ENCODE assay signal across 2 cellular contexts in the genomic region with DNA sequence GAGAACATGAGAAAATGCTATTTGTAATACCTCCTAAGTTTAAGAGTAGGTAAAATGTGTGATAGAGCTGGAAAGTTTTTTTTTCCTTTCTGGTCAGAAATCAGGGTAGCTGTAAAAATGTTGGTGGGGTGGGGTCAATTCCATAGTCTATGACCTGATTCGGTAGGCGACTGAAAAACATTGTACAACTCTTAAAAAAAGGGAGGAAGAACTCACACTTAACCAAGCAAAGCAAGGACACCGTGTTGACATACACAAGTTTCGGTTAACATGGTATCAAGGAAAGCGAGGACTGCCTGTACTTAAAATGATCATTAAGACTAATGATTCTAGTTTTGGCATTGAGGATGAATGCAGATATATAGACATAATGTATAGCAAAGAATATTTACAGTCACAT.
TF ChIP-seq lines count a peak whose summit lies in the region.

No MANE protein-coding gene starts in this region.

TF ChIP-seq in SK-N-SH, 30 proteins besides CTCF, POLR2A, EP300 and RAD21 (continued from another document):
- TF ChIP-seq, protein P1, sequence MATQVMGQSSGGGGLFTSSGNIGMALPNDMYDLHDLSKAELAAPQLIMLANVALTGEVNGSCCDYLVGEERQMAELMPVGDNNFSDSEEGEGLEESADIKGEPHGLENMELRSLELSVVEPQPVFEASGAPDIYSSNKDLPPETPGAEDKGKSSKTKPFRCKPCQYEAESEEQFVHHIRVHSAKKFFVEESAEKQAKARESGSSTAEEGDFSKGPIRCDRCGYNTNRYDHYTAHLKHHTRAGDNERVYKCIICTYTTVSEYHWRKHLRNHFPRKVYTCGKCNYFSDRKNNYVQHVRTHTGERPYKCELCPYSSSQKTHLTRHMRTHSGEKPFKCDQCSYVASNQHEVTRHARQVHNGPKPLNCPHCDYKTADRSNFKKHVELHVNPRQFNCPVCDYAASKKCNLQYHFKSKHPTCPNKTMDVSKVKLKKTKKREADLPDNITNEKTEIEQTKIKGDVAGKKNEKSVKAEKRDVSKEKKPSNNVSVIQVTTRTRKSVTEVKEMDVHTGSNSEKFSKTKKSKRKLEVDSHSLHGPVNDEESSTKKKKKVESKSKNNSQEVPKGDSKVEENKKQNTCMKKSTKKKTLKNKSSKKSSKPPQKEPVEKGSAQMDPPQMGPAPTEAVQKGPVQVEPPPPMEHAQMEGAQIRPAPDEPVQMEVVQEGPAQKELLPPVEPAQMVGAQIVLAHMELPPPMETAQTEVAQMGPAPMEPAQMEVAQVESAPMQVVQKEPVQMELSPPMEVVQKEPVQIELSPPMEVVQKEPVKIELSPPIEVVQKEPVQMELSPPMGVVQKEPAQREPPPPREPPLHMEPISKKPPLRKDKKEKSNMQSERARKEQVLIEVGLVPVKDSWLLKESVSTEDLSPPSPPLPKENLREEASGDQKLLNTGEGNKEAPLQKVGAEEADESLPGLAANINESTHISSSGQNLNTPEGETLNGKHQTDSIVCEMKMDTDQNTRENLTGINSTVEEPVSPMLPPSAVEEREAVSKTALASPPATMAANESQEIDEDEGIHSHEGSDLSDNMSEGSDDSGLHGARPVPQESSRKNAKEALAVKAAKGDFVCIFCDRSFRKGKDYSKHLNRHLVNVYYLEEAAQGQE (IDR thresholded peaks at IDR 0.05; ENCODE audit: low read depth, low read length), result no peak

TF ChIP-seq in SK-N-SH treated with all-trans-retinoic acid at 6 μM for 48 hours, 23 proteins besides CTCF, POLR2A, EP300 and RAD21 (continued from another document):
- TF ChIP-seq, protein P2, sequence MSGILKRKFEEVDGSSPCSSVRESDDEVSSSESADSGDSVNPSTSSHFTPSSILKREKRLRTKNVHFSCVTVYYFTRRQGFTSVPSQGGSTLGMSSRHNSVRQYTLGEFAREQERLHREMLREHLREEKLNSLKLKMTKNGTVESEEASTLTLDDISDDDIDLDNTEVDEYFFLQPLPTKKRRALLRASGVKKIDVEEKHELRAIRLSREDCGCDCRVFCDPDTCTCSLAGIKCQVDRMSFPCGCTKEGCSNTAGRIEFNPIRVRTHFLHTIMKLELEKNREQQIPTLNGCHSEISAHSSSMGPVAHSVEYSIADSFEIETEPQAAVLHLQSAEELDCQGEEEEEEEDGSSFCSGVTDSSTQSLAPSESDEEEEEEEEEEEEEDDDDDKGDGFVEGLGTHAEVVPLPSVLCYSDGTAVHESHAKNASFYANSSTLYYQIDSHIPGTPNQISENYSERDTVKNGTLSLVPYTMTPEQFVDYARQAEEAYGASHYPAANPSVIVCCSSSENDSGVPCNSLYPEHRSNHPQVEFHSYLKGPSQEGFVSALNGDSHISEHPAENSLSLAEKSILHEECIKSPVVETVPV (CRISPR knock-in tag; IDR thresholded peaks at IDR 0.05), result no peak
- TF ChIP-seq CREB5 (CRISPR knock-in tag; IDR thresholded peaks at IDR 0.05; ENCODE audit: low read depth) (no peak), ZC3H10 (CRISPR knock-in tag; IDR thresholded peaks at IDR 0.05) (no peak), ZNF8 (CRISPR knock-in tag; IDR thresholded peaks at IDR 0.05) (no peak), CSDC2 (CRISPR knock-in tag; IDR thresholded peaks at IDR 0.05) (no peak), ESRRG (CRISPR knock-in tag; IDR thresholded peaks at IDR 0.05) (no peak), TSHZ2 (CRISPR knock-in tag; IDR thresholded peaks at IDR 0.05) (no peak), PPARA (CRISPR knock-in tag; IDR thresholded peaks at IDR 0.05; ENCODE audit: borderline replicate concordance) (no peak), BACH2 (CRISPR knock-in tag; IDR thresholded peaks at IDR 0.05; ENCODE audit: borderline replicate concordance) (no peak), OSR1 (CRISPR knock-in tag; IDR thresholded peaks at IDR 0.05) (no peak), TOX (CRISPR knock-in tag; IDR thresholded peaks at IDR 0.05; ENCODE audit: borderline replicate concordance) (no peak), ZNF70 (CRISPR knock-in tag; IDR thresholded peaks at IDR 0.05) (no peak), RARB (CRISPR knock-in tag; IDR thresholded peaks at IDR 0.05) (no peak), ZFP3 (CRISPR knock-in tag; IDR thresholded peaks at IDR 0.05) (no peak), GLIS3 (CRISPR knock-in tag; IDR thresholded peaks at IDR 0.05) (no peak), TCF4 (CRISPR knock-in tag; IDR thresholded peaks at IDR 0.05; ENCODE audit: borderline replicate concordance) (no peak), POU6F1 (CRISPR knock-in tag; IDR thresholded peaks at IDR 0.05; ENCODE audit: borderline replicate concordance, low read depth) (no peak)
